Comparison of ENCODE assay signal across 11 cellular contexts in genomic region chr6:118704911-118705310, GRCh38. TPM values are rescaled to one million over a fixed set of nuclear protein-coding genes. Genes with fewer than 3 reads are reported as not detected.
DNase-seq lines count a peak whose midpoint lies in the region; ATAC-seq, FAIRE-seq and TF ChIP-seq lines count a peak whose summit lies in the region.
"Had no signal": no experiment of that assay in that cellular context is flagged by ENCODE, and none has a peak within 500 bp of the region (broad histone marks: within the 10 kb centered on the region; RNA-seq: fewer than 3 reads in every experiment).

No MANE protein-coding gene starts in this region.

- no peak for DNase-seq in activated CD4-positive, alpha-beta T cell treated with anti-CD3 and anti-CD28 coated beads, Interleukin-2, amount 10 ng/mL, durations not matched to agents 7 days and 5 days
- no peak for DNase-seq in activated CD4-positive, alpha-beta T cell treated with anti-CD3 and anti-CD28 coated beads for 4 hours
- DNase-seq in T-cell = no peak
- no peak for DNase-seq in H1 (ENCODE audit: low read depth in 1 of 2, low spot score in 2 of 2)
- DNase-seq in smooth muscle cell of the brain vasculature (ENCODE audit: low read depth, low spot score) = peak; percentile 23
- DNase-seq in stimulated activated CD4-positive, alpha-beta T cell treated with anti-CD3 and anti-CD28 coated beads, Interleukin-15, amount 100 ng/mL, for 24 hours = no peak
- no peak for DNase-seq in endothelial cell (ENCODE audit: low spot score)
- DNase-seq: amniotic stem cell; stimulated activated CD4-positive, alpha-beta T cell treated with anti-CD3 and anti-CD28 coated beads, Interleukin-2, amount 100 ng/mL, for 48 hours had no signal

- POLR2A ChIA-PET in activated CD4-positive, alpha-beta T cell treated with anti-CD3 and anti-CD28 coated beads, Interleukin-2, amount 10 ng/mL, durations not matched to agents 7 days and 5 days (lab: Charles Lee) = interaction anchor here (0.5 kb wide), 1 partner anchor 618 kb away, joined by 3 read pairs; no protein-coding TSS in a partner anchor
- POLR2A ChIA-PET in T-cell (lab: Charles Lee) (interaction anchor here in 1 of 2 donors (0.6 to 0.7 kb wide), 2 partner anchors 17 to 21 kb away, joined by 3 read pairs; no protein-coding TSS in a partner anchor), H1 (lab: Charles Lee; ENCODE audit: partially characterized antibody) (interaction anchor here (1.0 kb wide), 1 partner anchor 18 kb away, joined by 3 read pairs; no protein-coding TSS in a partner anchor)

- H2AK5ac ChIP-seq in H1 (ENCODE audit: low read depth, low read length) = no peak overlapping the region

- FAIRE-seq in H1 (lab: Jason Lieb, UNC) = no peak

- no peak overlapping the region for H3K56ac ChIP-seq in H1 (replicated peaks; ENCODE audit: insufficient read length, low read depth, low read length)

- H3K9me3 ChIP-seq in H1 (ENCODE audit: insufficient read depth in 2 of 2, low read depth in 1 of 2, low read length in 1 of 2) = no peaks in the 10 kb centered on the region

- H2AFZ ChIP-seq in H1 (ENCODE audit: low read length) = no peak overlapping the region

- peaks cover 61% of the 10 kb centered on the region for H3K36me3 Mint-ChIP-seq in activated CD4-positive, alpha-beta T cell treated with anti-CD3 and anti-CD28 coated beads, Interleukin-2, amount 10 ng/mL, durations not matched to agents 7 days and 5 days (ENCODE audit: low read depth)
- H3K36me3 Mint-ChIP-seq in T-cell (peaks cover 39% of the 10 kb centered on the region), endothelial cell (ENCODE audit: low read depth, unreplicated experiment) (no peaks in the 10 kb centered on the region)

- H3K23ac ChIP-seq in H1 (ENCODE audit: insufficient read length) = no peak overlapping the region

- H3K4me2 ChIP-seq in H1 (ENCODE audit: insufficient read depth in 1 of 2, low read depth in 2 of 2, low read length in 2 of 2) = no peak overlapping the region

- H3K27ac Mint-ChIP-seq in activated CD4-positive, alpha-beta T cell treated with anti-CD3 and anti-CD28 coated beads, Interleukin-2, amount 10 ng/mL, durations not matched to agents 7 days and 5 days = peak overlapping the region; percentile 86
- H3K27ac Mint-ChIP-seq in T-cell (peak overlapping the region; percentile 82 to 98), endothelial cell (ENCODE audit: unreplicated experiment) (no peak overlapping the region)

- H3K79me1 ChIP-seq in H1 (ENCODE audit: low read depth, low read length) = no peaks in the 10 kb centered on the region

- no peak for TF ChIP-seq POLR2A in H1 (IDR thresholded peaks at IDR 0.05; ENCODE audit: control extremely low read depth in 1 of 2, low read depth in 2 of 2, low read length in 2 of 2)

- no peak for ATAC-seq in T-cell (replicated peaks in 1 of 4)
- ATAC-seq in HG02588 (IDR thresholded peaks at IDR 0.05; ENCODE audit: unreplicated experiment) = no peak

- no peak overlapping the region for H3K4ac ChIP-seq in H1 (replicated peaks; ENCODE audit: insufficient read length, low read depth, low read length)

- no peak overlapping the region for H2BK20ac ChIP-seq in H1 (ENCODE audit: low read length)

- no peaks in the 10 kb centered on the region for H3K79me2 ChIP-seq in H1 (ENCODE audit: control insufficient read depth in 1 of 2, insufficient read depth in 2 of 2, low read length in 2 of 2)

- TF ChIP-seq RAD21 in H1 (IDR thresholded peaks at IDR 0.05 in 1 of 2, conservative IDR thresholded peaks at IDR 0.05 in 1 of 2; ENCODE audit: low read depth in 2 of 2, low read length in 2 of 2) = no peak

- WGBS in H1 (ENCODE audit: extremely low coverage in 1 of 2, insufficient coverage in 1 of 2, insufficient read length in 1 of 2, insufficient replicate concordance in 2 of 2, low coverage in 1 of 2, low lambda C conversion rate in 2 of 2, missing lambda C conversion rate in 1 of 2), 2 experiments = 87% methylated on average over 3 of the region's 3 CpGs; no CpG with 5 or more reads in 1 of the 2 experiments

- no peaks in the 10 kb centered on the region for H3K23me2 ChIP-seq in H1 (ENCODE audit: low read depth, low read length)

- no peaks in the 10 kb centered on the region for H3K27me3 Mint-ChIP-seq in activated CD4-positive, alpha-beta T cell treated with anti-CD3 and anti-CD28 coated beads, Interleukin-2, amount 10 ng/mL, durations not matched to agents 7 days and 5 days
- H3K27me3 Mint-ChIP-seq in T-cell = no peaks in the 10 kb centered on the region
- peaks cover 11% of the 10 kb centered on the region for H3K27me3 Mint-ChIP-seq in endothelial cell (ENCODE audit: unreplicated experiment)

- H2BK120ac ChIP-seq in H1 (replicated peaks; ENCODE audit: low read depth, low read length) = no peak overlapping the region

- no peak for TF ChIP-seq EP300 in H1 (IDR thresholded peaks at IDR 0.05; ENCODE audit: borderline replicate concordance in 1 of 2, low read depth in 2 of 2, low read length in 2 of 2)

- H2BK12ac ChIP-seq in H1 (ENCODE audit: low read depth, low read length) = no peak overlapping the region

- H4K5ac ChIP-seq in H1 (ENCODE audit: insufficient read length, low read depth, low read length) = no peak overlapping the region

- CTCF ChIA-PET in activated CD4-positive, alpha-beta T cell treated with anti-CD3 and anti-CD28 coated beads, Interleukin-2, amount 10 ng/mL, durations not matched to agents 7 days and 5 days (lab: Charles Lee) = interaction anchor here (1.3 to 3.6 kb wide), 5 partner anchors 8 to 63 kb away, joined by 4 to 9 read pairs (median 5); no protein-coding TSS in a partner anchor
- CTCF ChIA-PET in T-cell (lab: Charles Lee) (interaction anchor here in 1 of 2 donors (0.6 kb wide), 1 partner anchor 389 kb away, joined by 3 read pairs; no protein-coding TSS in a partner anchor), H1 (lab: Charles Lee; ENCODE audit: partially characterized antibody) (interaction anchor here (0.6 to 0.8 kb wide), 2 partner anchors 21 to 125 kb away, joined by 3 read pairs; no protein-coding TSS in a partner anchor)

- H4K91ac ChIP-seq in H1 (replicated peaks; ENCODE audit: insufficient read length, low read length) = no peak overlapping the region

- no peak overlapping the region for H2BK15ac ChIP-seq in H1 (ENCODE audit: low read length)

- no peak overlapping the region for H3K18ac ChIP-seq in H1 (ENCODE audit: extremely low read depth, low read length)

- H3K14ac ChIP-seq in H1 (ENCODE audit: insufficient read length) = no peak overlapping the region

- peaks cover 0 to 18% (median 9%) of the 10 kb centered on the region in 4 experiments; a peak in 5 of 7 replicates for H3K4me1 ChIP-seq in H1 (replicated peaks in 1 of 4; ENCODE audit: control insufficient read depth in 3 of 4, insufficient read depth in 4 of 4, low read length in 3 of 4)

- H3K36me3 ChIP-seq in H1 (ENCODE audit: control insufficient read depth in 2 of 4, insufficient read depth in 4 of 4, low read length in 3 of 4) = no peaks in the 10 kb centered on the region

- no peak overlapping the region for H3K9ac ChIP-seq in H1 (replicated peaks in 1 of 4; ENCODE audit: extremely low read depth in 1 of 4, low read depth in 3 of 4, low read length in 3 of 4)

- H3K27ac ChIP-seq in H1 (ENCODE audit: low read depth, low read length) = no peak overlapping the region
- H3K27ac ChIP-seq: HL-60 had no signal

- H3K4me3 Mint-ChIP-seq in activated CD4-positive, alpha-beta T cell treated with anti-CD3 and anti-CD28 coated beads, Interleukin-2, amount 10 ng/mL, durations not matched to agents 7 days and 5 days = peak overlapping the region; percentile 26
- H3K4me3 Mint-ChIP-seq in T-cell = peak overlapping the region; percentile 44 to 91 (median 78)
- no peak overlapping the region for H3K4me3 Mint-ChIP-seq in endothelial cell (ENCODE audit: unreplicated experiment)

- no peak overlapping the region for H4K8ac ChIP-seq in H1 (ENCODE audit: extremely low read depth, insufficient read depth, low read length)

- H2BK5ac ChIP-seq in H1 (ENCODE audit: low read depth, low read length) = peak overlapping the region; percentile 4; the same call in 1 of the 2 replicates

- H3K4me3 ChIP-seq in H1 (ENCODE audit: extremely low read depth in 1 of 4, insufficient read depth in 2 of 4, low read depth in 3 of 4, low read length in 4 of 4) = no peak overlapping the region

- no peaks in the 10 kb centered on the region for H3K27me3 ChIP-seq in H1 (replicated peaks in 1 of 4; ENCODE audit: control insufficient read depth in 3 of 4, extremely low read depth in 1 of 4, insufficient read depth in 3 of 4, low read length in 3 of 4)

- TF ChIP-seq CTCF in H1 (IDR thresholded peaks at IDR 0.05; ENCODE audit: control extremely low read depth in 1 of 3, insufficient read depth in 1 of 3, low read depth in 1 of 3, low read length in 3 of 3) (no peak), endothelial cell (IDR thresholded peaks at IDR 0.05; ENCODE audit: unreplicated experiment) (no peak)

- peaks cover 52% of the 10 kb centered on the region for H3K4me1 Mint-ChIP-seq in activated CD4-positive, alpha-beta T cell treated with anti-CD3 and anti-CD28 coated beads, Interleukin-2, amount 10 ng/mL, durations not matched to agents 7 days and 5 days
- H3K4me1 Mint-ChIP-seq in T-cell (peaks cover 75 to 86% (median 78%) of the 10 kb centered on the region in 3 donors), endothelial cell (ENCODE audit: unreplicated experiment) (peaks cover 17% of the 10 kb centered on the region)

- H4K20me1 ChIP-seq in H1 (replicated peaks in 1 of 2; ENCODE audit: control insufficient read depth in 1 of 2, insufficient read depth in 2 of 2, low read length in 2 of 2) = no peaks in the 10 kb centered on the region

- H3K9me3 Mint-ChIP-seq in activated CD4-positive, alpha-beta T cell treated with anti-CD3 and anti-CD28 coated beads, Interleukin-2, amount 10 ng/mL, durations not matched to agents 7 days and 5 days = peaks cover 2% of the 10 kb centered on the region
- H3K9me3 Mint-ChIP-seq in T-cell (peaks cover 0 to 5% (median 0%) of the 10 kb centered on the region in 3 donors), endothelial cell (ENCODE audit: unreplicated experiment) (no peaks in the 10 kb centered on the region)

TF ChIP-seq in H1, 55 proteins besides CTCF, POLR2A, EP300 and RAD21 (continues in another document):
- TF ChIP-seq SIRT6 (IDR thresholded peaks at IDR 0.05; ENCODE audit: low read length) (no peak), CHD2 (IDR thresholded peaks at IDR 0.05; ENCODE audit: low read length) (no peak)

RNA-seq across cellular contexts. Expression of gene CEP85L, which starts 53.5 kb away (rescaled TPM):
- 10 to 100 TPM; 47.9 to 50.3 TPM for total RNA-seq in activated CD4-positive, alpha-beta T cell treated with anti-CD3 and anti-CD28 coated beads, Interleukin-2, amount 10 ng/mL, durations not matched to agents 7 days and 5 days
- 100 to 1,000 TPM in 1 of 5 donors, 10 to 100 TPM in 4; 49.7 to 101 (median 53.5) TPM for total RNA-seq in T-cell
- 25.7 and 27.6 TPM in 2 replicates for total RNA-seq in H1 (2021; fragmentation: NEBNext Ultra II Directional; extraction: Animal tissue kit (Norgen Biotek cat#: 25700))
- polyA plus RNA-seq in H1 (2011; rRNA removed) = 3.2 and 3.8 TPM in 2 replicates
- 5.6 TPM for polyA plus RNA-seq in H1 (2011; cell fraction: cytosol; rRNA removed)
- 5.4 TPM for polyA plus RNA-seq in H1 (2011; cell fraction: nucleus; rRNA removed)
- polyA plus RNA-seq in H1 (2012, experiment 1 of 2) = 7.6 to 15.2 TPM (median 10.4 TPM) in 4 replicates
- polyA plus RNA-seq in H1 (2012, experiment 2 of 2) = 0.59 TPM
- polyA plus RNA-seq in H1 (2013, experiment 1 of 2) = 4.2 TPM
- 3.8 TPM for polyA plus RNA-seq in H1 (2013, experiment 2 of 2)
- 65.6 and 86.8 TPM in 2 replicates for polyA minus RNA-seq in H1 (2011; rRNA and poly(A)+ RNA removed)
- polyA minus RNA-seq in H1 (2011; cell fraction: cytosol; rRNA and poly(A)+ RNA removed) = 26.3 TPM
- polyA minus RNA-seq in H1 (2011; cell fraction: nucleus; rRNA and poly(A)+ RNA removed) = 154 TPM
- 22.2 TPM for total RNA-seq in endothelial cell (ENCODE audit: unreplicated experiment)
